19 cellular contexts compared by ENCODE assay signal in genomic region chr16:88830250-88830649, GRCh38. TPM values are rescaled to one million over a fixed set of nuclear protein-coding genes. Genes with fewer than 3 reads are reported as not detected.
"Had no signal": no experiment of that assay in that cellular context is flagged by ENCODE, and none has a peak within 500 bp of the region (broad histone marks: within the 10 kb centered on the region; RNA-seq: fewer than 3 reads in every experiment).

No MANE protein-coding gene starts in this region.

- ATAC-seq: activated CD4-positive, alpha-beta T cell treated with anti-CD3 and anti-CD28 coated beads for 36 hours; activated CD8-positive, alpha-beta T cell treated with anti-CD3 and anti-CD28 coated beads, Interleukin-2, amount 10 ng/mL, durations not matched to agents 7 days and 5 days; effector memory CD8-positive, alpha-beta T cell; mucosa of descending colon; natural killer cell; T-cell had no signal

- H3K9me3 ChIP-seq: mucosa of descending colon, upper lobe of left lung had no signal

- FAIRE-seq: small intestine had no signal

- H3K27me3 ChIP-seq: upper lobe of left lung had no signal

- H3K4me3 ChIP-seq: mucosa of descending colon, SK-N-MC, upper lobe of left lung had no signal

- H3K27ac ChIP-seq: epithelial cell of prostate, SK-N-MC, VCaP had no signal

- DNase-seq: activated CD4-positive, alpha-beta T cell treated with anti-CD3 and anti-CD28 coated beads for 36 hours; activated CD8-positive, alpha-beta T cell treated with anti-CD3 and anti-CD28 coated beads, Interleukin-2, amount 10 ng/mL, durations not matched to agents 7 days and 5 days; activated naive CD4-positive, alpha-beta T cell; central memory CD4-positive, alpha-beta T cell; cortex of kidney; effector memory CD8-positive, alpha-beta T cell; mammary epithelial cell; natural killer cell; small intestine; T-cell; T1000 had no signal

RNA-seq across cellular contexts. Expression of gene PABPN1L, which starts 36.2 kb away (rescaled TPM):
- total RNA-seq: activated CD4-positive, alpha-beta T cell treated with anti-CD3 and anti-CD28 coated beads for 36 hours; activated CD8-positive, alpha-beta T cell treated with anti-CD3 and anti-CD28 coated beads, Interleukin-2, amount 10 ng/mL, durations not matched to agents 7 days and 5 days; activated T-helper 1 cell treated with anti-CD3 and anti-CD28 coated beads, Interleukin-12 subunit alpha, Interleukin-12 subunit beta, Interleukin-2, Interleukin-4 antibody, amounts not matched to agents 30 ng/mL and 10 ng/mL and 1 ng/mL, durations not matched to agents 14 hours and 24 hours and 36 hours; mammary epithelial cell; mucosa of descending colon; osteocyte; renal cortical epithelial cell; T-cell had no signal
- polyA plus RNA-seq: mammary epithelial cell, small intestine had no signal
